Comparison of ENCODE assay signal across 6 cellular contexts in the genomic region with DNA sequence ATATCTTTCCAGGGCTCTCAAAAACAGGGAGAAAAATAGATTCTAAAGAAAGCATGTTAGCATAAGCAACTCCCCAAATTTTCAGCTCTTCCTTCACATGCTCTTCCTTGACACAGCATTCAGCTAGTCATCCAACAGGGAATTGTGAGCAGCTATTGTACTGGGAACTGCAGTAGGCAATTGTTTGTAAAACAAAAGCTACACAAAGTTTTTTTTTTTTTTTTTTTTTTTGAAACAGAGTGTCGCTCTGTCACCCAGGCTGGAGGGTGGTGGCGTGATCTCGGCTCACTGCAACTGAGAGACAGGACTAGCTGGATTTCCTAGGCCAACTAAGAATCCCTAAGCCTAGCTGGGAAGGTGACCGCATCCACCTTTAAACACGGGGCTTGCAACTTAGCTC.
DNase-seq lines count a peak whose midpoint lies in the region; TF ChIP-seq lines count a peak whose summit lies in the region.
"Not testable (repeated sequence)": the region's sequence is repeated elsewhere in the genome, so short reads cannot be mapped to it uniquely, and the experiment has no call there.

No MANE protein-coding gene starts in this region.

- peak overlapping the region; percentile 36 to 99 (median 94) for H3K27ac ChIP-seq in dorsolateral prefrontal cortex

- not testable (repeated sequence) for H3K4me3 ChIP-seq in dorsolateral prefrontal cortex

- DNase-seq in anterior cingulate cortex (lab: John Stamatoyannopoulos, UW): peak in 31 of 58 donors; percentile 3 to 85 (median 36)
- peak in 6 of 10 donors; percentile 26 to 71 (median 58) for DNase-seq in dorsolateral prefrontal cortex
- peak; percentile 48 to 80 for DNase-seq in hippocampal formation (lab: John Stamatoyannopoulos, UW)
- DNase-seq in medulla oblongata (ENCODE audit: extremely low spot score): peak; percentile 86
- peak in 43 of 56 donors; percentile 1 to 68 (median 37) for DNase-seq in nucleus accumbens (lab: John Stamatoyannopoulos, UW)
- DNase-seq in putamen (ENCODE audit: low spot score): peak; percentile 70

- intact Hi-C loops in dorsolateral prefrontal cortex (cut with DNase I): loop anchor here in 1 of 2 donors (10.0 kb wide), 1 partner anchor 93 kb away; no protein-coding TSS in a partner anchor

- peak in 7 of 56 donors; percentile 8 to 22 (median 17) for TF ChIP-seq CTCF in dorsolateral prefrontal cortex (IDR thresholded peaks at IDR 0.05 in 54 of 56, conservative IDR thresholded peaks at IDR 0.05 in 2 of 56; ENCODE audit: low read depth in 1 of 56, partially characterized antibody in 56 of 56)

- H3K27me3 ChIP-seq in dorsolateral prefrontal cortex: not testable (repeated sequence)

Comparison
In these comparisons a context has a peak if more than half of its experiments do, and no peak if none do; other contexts are left out.
1. DNase-seq: peak in every context shown above with its lines; median percentile 86 in medulla oblongata; 70 in putamen; 64 in hippocampal formation; 58 in dorsolateral prefrontal cortex; 37 in nucleus accumbens; 36 in anterior cingulate cortex.